Comparison of ENCODE assay signal across 24 cellular contexts in the genomic region with DNA sequence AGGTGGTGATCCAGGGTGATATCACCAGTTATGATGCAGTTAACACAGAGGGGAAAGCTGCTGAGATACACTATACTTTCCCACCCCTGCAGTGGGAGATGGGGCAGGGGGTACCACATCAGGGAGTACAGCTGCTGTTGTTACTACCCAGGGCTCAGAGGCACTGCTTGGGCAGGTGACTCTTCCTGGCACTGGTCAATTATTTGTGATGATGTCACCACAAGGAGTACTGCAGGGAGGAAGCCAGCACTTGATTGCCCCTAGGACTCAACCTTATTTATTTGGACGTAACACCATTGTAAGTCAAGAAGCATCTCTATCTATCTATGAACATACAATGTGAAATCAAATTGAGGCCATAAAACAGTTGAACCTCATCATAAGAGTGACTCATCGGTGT.
"Had no signal": no experiment of that assay in that cellular context is flagged by ENCODE, and none has a peak within 500 bp of the region (broad histone marks: within the 10 kb centered on the region; RNA-seq: fewer than 3 reads in every experiment).

No MANE protein-coding gene starts in this region.

- H3K4me3 ChIP-seq: colonic mucosa, dorsolateral prefrontal cortex, esophagus squamous epithelium, gastrocnemius medialis, neural progenitor cell, thoracic aorta had no signal

- H3K36me3 ChIP-seq: colonic mucosa, gastrocnemius medialis, thoracic aorta had no signal

- H3K27ac ChIP-seq: colonic mucosa, dorsolateral prefrontal cortex, esophagus squamous epithelium, gastrocnemius medialis, neural progenitor cell, thoracic aorta had no signal

- H3K4me1 ChIP-seq: colonic mucosa, neural progenitor cell had no signal

- H3K4me1 Mint-ChIP-seq: neural progenitor cell, WTC11 had no signal

- DNase-seq: activated CD4-positive, alpha-beta T cell treated with anti-CD3 and anti-CD28 coated beads, Interleukin-2, amount 50 U/mL, for 48 hours; activated CD8-positive, alpha-beta memory T cell treated with anti-CD3 and anti-CD28 coated beads, Interleukin-2, amount 50 U/mL, for 48 hours; activated naive CD4-positive, alpha-beta T cell treated with Interleukin-2 at 50 U/mL for 16 hours; activated T-cell treated with anti-CD3 and anti-CD28 coated beads, Interleukin-2, amount 50 U/mL, for 48 hours; amygdala; colonic mucosa; dorsolateral prefrontal cortex; effector memory CD8-positive, alpha-beta T cell; esophagus squamous epithelium; gastrocnemius medialis; hippocampal formation; kidney glomerular epithelial cell; mesendoderm; naive thymus-derived CD8-positive, alpha-beta T cell; retina; stimulated activated CD4-positive, alpha-beta T cell treated with anti-CD3 and anti-CD28 coated beads, Interleukin-2, amount 100 ng/mL, for 48 hours; stimulated activated CD8-positive, alpha-beta memory T cell treated with anti-CD3 and anti-CD28 coated beads, Interleukin-4, amount 100 ng/mL, for 48 hours; stimulated activated naive CD4-positive, alpha-beta T cell; T-helper 9 cell had no signal

- ATAC-seq: effector memory CD8-positive, alpha-beta T cell; gastrocnemius medialis; naive thymus-derived CD8-positive, alpha-beta T cell; WTC11 had no signal

- H3K27me3 ChIP-seq: colonic mucosa, dorsolateral prefrontal cortex, esophagus squamous epithelium, gastrocnemius medialis, neural progenitor cell had no signal

- H3K27ac Mint-ChIP-seq: effector memory CD8-positive, alpha-beta T cell; neural progenitor cell; progenitor cell of endocrine pancreas; type B pancreatic cell; WTC11 had no signal

- H3K4me3 Mint-ChIP-seq: effector memory CD8-positive, alpha-beta T cell; naive thymus-derived CD8-positive, alpha-beta T cell; neural progenitor cell; type B pancreatic cell; WTC11 had no signal

- H3K27me3 Mint-ChIP-seq: effector memory CD8-positive, alpha-beta T cell; naive thymus-derived CD8-positive, alpha-beta T cell; progenitor cell of endocrine pancreas; type B pancreatic cell had no signal

- H3K9me3 ChIP-seq: colonic mucosa, gastrocnemius medialis had no signal
